In the genomic region with DNA sequence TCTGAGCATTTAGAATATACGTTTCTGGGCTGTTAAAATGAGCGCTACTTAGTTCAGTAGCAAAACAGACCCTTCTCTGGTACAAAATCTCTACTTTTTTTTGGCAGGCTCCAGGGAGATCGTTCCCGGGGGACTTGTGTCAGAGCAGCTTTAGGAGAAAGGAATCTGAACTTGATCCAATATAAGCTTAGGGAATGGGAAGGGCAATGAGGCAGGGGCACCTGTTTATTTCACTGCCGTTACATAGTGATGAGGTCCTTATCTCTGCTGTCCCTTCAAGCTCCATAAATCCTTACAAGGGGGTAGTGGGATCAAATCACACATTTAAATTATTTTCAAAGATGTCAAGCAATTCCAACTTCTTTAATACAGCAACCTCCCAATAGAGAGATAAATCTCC, we compare ENCODE assay signal across 19 cellular contexts.
"Had no signal": no experiment of that assay in that cellular context is flagged by ENCODE, and none has a peak within 500 bp of the region (broad histone marks: within the 10 kb centered on the region; RNA-seq: fewer than 3 reads in every experiment).

No MANE protein-coding gene starts in this region.

- H3K79me2 ChIP-seq: hepatocyte had no signal

- H3K9me3 ChIP-seq: psoas muscle, right lobe of liver, tibial artery, upper lobe of left lung, uterus had no signal

- H3K4me2 ChIP-seq: hepatocyte had no signal

- H3K27ac ChIP-seq: dorsolateral prefrontal cortex, hepatocyte, psoas muscle, right lobe of liver, tibial artery, upper lobe of left lung, uterus had no signal

- H3K27me3 ChIP-seq: right lobe of liver, upper lobe of left lung, uterus had no signal

- H3K4me3 ChIP-seq: dorsolateral prefrontal cortex, hepatocyte, psoas muscle, right lobe of liver, tibial artery, upper lobe of left lung, uterus had no signal

- DNase-seq: dorsolateral prefrontal cortex; effector CD8-positive, alpha-beta T cell; foreskin melanocyte; head of caudate nucleus; kidney; left cardiac atrium; mesendoderm; naive thymus-derived CD4-positive, alpha-beta T cell; nephron progenitor cell; psoas muscle; retina; right lobe of liver; stimulated activated CD4-positive, alpha-beta T cell treated with anti-CD3 and anti-CD28 coated beads, Interleukin-4, amount 100 ng/mL, for 1 hour; stimulated activated CD8-positive, alpha-beta memory T cell treated with anti-CD3 and anti-CD28 coated beads, Interleukin-4, amount 100 ng/mL, for 48 hours; tibial artery; upper lobe of left lung; uterus had no signal

- H3K36me3 ChIP-seq: right lobe of liver, tibial artery, upper lobe of left lung, uterus had no signal

- H3K4me1 ChIP-seq: psoas muscle, right lobe of liver, tibial artery, upper lobe of left lung, uterus had no signal

- ATAC-seq: left cardiac atrium; naive thymus-derived CD4-positive, alpha-beta T cell; psoas muscle; right lobe of liver; stimulated activated effector memory CD8-positive, alpha-beta T cell treated with anti-CD3 and anti-CD28 coated beads, Interleukin-12 subunit alpha, Interleukin-12 subunit beta, amount 100 ng/mL, for 72 hours had no signal

- H2AFZ ChIP-seq: hepatocyte had no signal
